Comparison of ENCODE assay signal across 16 cellular contexts in the genomic region with DNA sequence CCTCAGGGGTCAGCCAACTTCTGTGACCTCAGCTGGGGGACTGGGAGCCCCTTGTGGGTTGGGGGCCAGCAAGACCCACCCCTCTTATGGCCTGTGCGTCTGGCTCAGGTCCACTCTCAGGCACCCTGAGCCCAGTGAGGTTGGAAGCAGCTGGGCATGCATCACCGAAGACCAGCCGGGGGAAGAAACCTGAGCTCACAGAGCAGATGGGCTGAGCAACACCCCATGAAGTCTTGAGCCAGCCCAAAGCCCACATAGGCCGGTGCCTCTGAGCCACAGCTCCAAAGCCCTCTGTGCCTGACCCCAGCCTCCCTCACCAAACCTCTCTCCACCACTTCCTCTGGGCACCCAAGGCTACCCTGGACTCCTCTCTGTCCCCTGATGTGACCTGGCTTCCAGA.
DNase-seq lines count a peak whose midpoint lies in the region; ATAC-seq and TF ChIP-seq lines count a peak whose summit lies in the region.
"Had no signal": no experiment of that assay in that cellular context is flagged by ENCODE, and none has a peak within 500 bp of the region (broad histone marks: within the 10 kb centered on the region; RNA-seq: fewer than 3 reads in every experiment).

No MANE protein-coding gene starts in this region.

- no peaks in the 10 kb centered on the region for H3K27me3 ChIP-seq in WERI-Rb-1 (ENCODE audit: insufficient read depth, low read depth, severe bottlenecking)
- H3K27me3 ChIP-seq in neural progenitor cell: no peaks in the 10 kb centered on the region

- no peak overlapping the region for H3K4me3 Mint-ChIP-seq in neural progenitor cell
- H3K4me3 Mint-ChIP-seq: CD8-positive, alpha-beta T cell; GM23338; IgD-negative memory B cell had no signal

- H3K9me3 ChIP-seq in WERI-Rb-1 (ENCODE audit: severe bottlenecking) (no peaks in the 10 kb centered on the region), neural progenitor cell (ENCODE audit: low read depth) (no peaks in the 10 kb centered on the region)
- H3K9me3 ChIP-seq: HAP-1 had no signal

- H3K27ac ChIP-seq in WERI-Rb-1 (peak overlapping the region; percentile 67), neural progenitor cell (no peak overlapping the region)
- H3K27ac ChIP-seq: C4-2B had no signal

- H3K79me2 ChIP-seq in neural progenitor cell (ENCODE audit: low read depth): no peaks in the 10 kb centered on the region

- H3K36me3 ChIP-seq in WERI-Rb-1: no peaks in the 10 kb centered on the region; the same call in 1 of the 2 replicates
- H3K36me3 ChIP-seq in neural progenitor cell: no peaks in the 10 kb centered on the region
- H3K36me3 ChIP-seq: HAP-1 had no signal

- no peaks in the 10 kb centered on the region for H3K9me3 Mint-ChIP-seq in activated naive CD4-positive, alpha-beta T cell treated with anti-CD3 and anti-CD28 coated beads, Interleukin-2, amount 50 U/mL, for 72 hours
- H3K9me3 Mint-ChIP-seq in neural progenitor cell: peaks cover 2% of the 10 kb centered on the region
- H3K9me3 Mint-ChIP-seq: CD8-positive, alpha-beta T cell; GM23338 had no signal

- no peaks in the 10 kb centered on the region for H4K20me1 ChIP-seq in neural progenitor cell (ENCODE audit: low read depth)

- TF ChIP-seq CTCF in WERI-Rb-1 (IDR thresholded peaks at IDR 0.05; ENCODE audit: low read depth, low read length) (no peak), neural progenitor cell (IDR thresholded peaks at IDR 0.05) (no peak)

- peaks cover 11% of the 10 kb centered on the region for H3K4me1 Mint-ChIP-seq in neural progenitor cell

- H2AFZ ChIP-seq in neural progenitor cell (replicated peaks): no peak overlapping the region
- H2AFZ ChIP-seq: GM23338 had no signal

- no peak overlapping the region for H3K4me2 ChIP-seq in neural progenitor cell
- H3K4me2 ChIP-seq: GM23338 had no signal

- peak overlapping the region; percentile 12 to 15 for H3K27ac Mint-ChIP-seq in activated naive CD4-positive, alpha-beta T cell treated with anti-CD3 and anti-CD28 coated beads, Interleukin-2, amount 50 U/mL, for 72 hours
- H3K27ac Mint-ChIP-seq in neural progenitor cell: peak overlapping the region; percentile 69
- H3K27ac Mint-ChIP-seq: CD8-positive, alpha-beta T cell; GM23338 had no signal

- H3K36me3 Mint-ChIP-seq in activated naive CD4-positive, alpha-beta T cell treated with anti-CD3 and anti-CD28 coated beads, Interleukin-2, amount 50 U/mL, for 72 hours: no peaks in the 10 kb centered on the region
- H3K36me3 Mint-ChIP-seq in neural progenitor cell: no peaks in the 10 kb centered on the region
- H3K36me3 Mint-ChIP-seq: CD8-positive, alpha-beta T cell had no signal

- H3K27me3 Mint-ChIP-seq in neural progenitor cell (ENCODE audit: insufficient read depth, low read depth): peaks cover 9% of the 10 kb centered on the region

- no peak for ATAC-seq in activated naive CD4-positive, alpha-beta T cell treated with anti-CD3 and anti-CD28 coated beads, Interleukin-2, amount 50 U/mL, for 72 hours
- ATAC-seq in GM21423 (IDR thresholded peaks at IDR 0.05; ENCODE audit: unreplicated experiment): no peak
- ATAC-seq: CD8-positive, alpha-beta T cell; GM23338 had no signal

- no peaks in the 10 kb centered on the region for H3F3A ChIP-seq in neural progenitor cell (ENCODE audit: low read depth)

- in situ Hi-C loops in G401 (cut with HindIII; ENCODE audit: low sequenced_read_pairs): no loop called here

- DNase-seq in activated naive CD4-positive, alpha-beta T cell treated with anti-CD3 and anti-CD28 coated beads, Interleukin-2, amount 50 U/mL, for 72 hours (ENCODE audit: low spot score in 2 of 2): no peak
- no peak for DNase-seq in activated naive CD4-positive, alpha-beta T cell (lab: John Stamatoyannopoulos, UW)
- DNase-seq in G401 (ENCODE audit: low spot score) (peak; percentile 62), WERI-Rb-1 (peak; percentile 91), neural progenitor cell (ENCODE audit: low spot score) (no peak), islet precursor cell (no peak)
- no peak for DNase-seq in activated T-cell treated with anti-CD3 and anti-CD28 coated beads, Interleukin-2, amount 50 U/mL, for 48 hours
- DNase-seq: ACHN; CD8-positive, alpha-beta T cell; COR-L47; DMS53 had no signal

- no peak overlapping the region for H3K9ac ChIP-seq in neural progenitor cell

- H3K4me3 ChIP-seq in WERI-Rb-1 (ENCODE audit: low read depth, low read length) (no peak overlapping the region), neural progenitor cell (no peak overlapping the region)
- H3K4me3 ChIP-seq: GM23338, HAP-1 had no signal

- H3K4me1 ChIP-seq in neural progenitor cell: no peaks in the 10 kb centered on the region
- H3K4me1 ChIP-seq: HAP-1 had no signal

Comparison
In these comparisons a context has a peak if more than half of its experiments do, and no peak if none do; other contexts are left out.
1. DNase-seq: peak in G401 (single experiment) and WERI-Rb-1 (single experiment); none in activated naive CD4-positive, alpha-beta T cell treated with anti-CD3 and anti-CD28 coated beads, Interleukin-2, amount 50 U/mL, for 72 hours (0 of 2), activated naive CD4-positive, alpha-beta T cell (0 of 4), neural progenitor cell (single experiment), activated T-cell treated with anti-CD3 and anti-CD28 coated beads, Interleukin-2, amount 50 U/mL, for 48 hours (0 of 2) and islet precursor cell (single experiment).